ENCODE assay signal across 9 cellular contexts in genomic region chr1:178768423-178768822, GRCh38. TPM values are rescaled to one million over a fixed set of nuclear protein-coding genes. Genes with fewer than 3 reads are reported as not detected.
A peak's percentile ranks its signal among the peaks of the same experiment; 100 is the strongest.
DNase-seq lines count a peak whose midpoint lies in the region; ATAC-seq and TF ChIP-seq lines count a peak whose summit lies in the region.
"Had no signal": no experiment of that assay in that cellular context is flagged by ENCODE, and none has a peak within 500 bp of the region (broad histone marks: within the 10 kb centered on the region; RNA-seq: fewer than 3 reads in every experiment).

No MANE protein-coding gene starts in this region.

- WGBS in liver = 55% methylated on average over 4 of the region's 4 CpGs
- 65% methylated on average over 4 of the region's 4 CpGs for WGBS in prostate gland

- ATAC-seq in GM19372 (IDR thresholded peaks at IDR 0.05; ENCODE audit: low read depth, unreplicated experiment) (peak; percentile 56), HG03045 (IDR thresholded peaks at IDR 0.05; ENCODE audit: unreplicated experiment) (no peak)
- ATAC-seq in activated CD4-positive, CD25-positive, alpha-beta regulatory T cell treated with anti-CD3 and anti-CD28 coated beads, Interleukin-2, amount 50 U/mL, for 24 hours = no peak

- DNase-seq in COLO668 (lab: John Stamatoyannopoulos, UW; ENCODE audit: unreplicated experiment) (peak; percentile 14), NCI-H774 (lab: John Stamatoyannopoulos, UW) (peak; percentile 42), prostate gland (ENCODE audit: low spot score) (no peak)

- peak; percentile 31 to 66 for TF ChIP-seq CTCF in brain (conservative IDR thresholded peaks at IDR 0.05)
- TF ChIP-seq CTCF in liver (IDR thresholded peaks at IDR 0.05; ENCODE audit: low read depth, low read length, missing input control) = peak; percentile 72
- peak in 2 of 4 experiments; percentile 32 to 42 for TF ChIP-seq CTCF in prostate gland (IDR thresholded peaks at IDR 0.05)

- H3K36me3 ChIP-seq in liver (ENCODE audit: control insufficient read depth in 4 of 4, insufficient read depth in 3 of 4, low read depth in 1 of 4, low read length in 3 of 4) = no peaks in the 10 kb centered on the region
- H3K36me3 ChIP-seq in prostate gland = peaks cover 0 to 3% of the 10 kb centered on the region in 2 donors

- H3K4me1 ChIP-seq in liver (ENCODE audit: control insufficient read depth in 4 of 4, insufficient read depth in 4 of 4, low read length in 3 of 4) = peaks cover 0 to 1% (median 0%) of the 10 kb centered on the region in 4 donors
- H3K4me1 ChIP-seq in prostate gland (replicated peaks) = no peaks in the 10 kb centered on the region
- H3K4me1 ChIP-seq: parathyroid adenoma had no signal

- no peak overlapping the region for H3K4me3 ChIP-seq in liver (ENCODE audit: low read depth in 1 of 3, low read length in 3 of 3)
- no peak overlapping the region for H3K4me3 ChIP-seq in prostate gland

- H3K4me3 Mint-ChIP-seq in brain = no peak overlapping the region

- peaks cover 0 to 3% (median 1%) of the 10 kb centered on the region in 4 donors for H3K9me3 ChIP-seq in liver (ENCODE audit: control insufficient read depth in 4 of 4, low read length in 3 of 4)
- H3K9me3 ChIP-seq in prostate gland = no peaks in the 10 kb centered on the region

- no peaks in the 10 kb centered on the region for H3K27me3 Mint-ChIP-seq in brain

- H3K9me3 Mint-ChIP-seq in brain = peaks cover 41 to 61% (median 49%) of the 10 kb centered on the region in 5 experiments

- no peaks in the 10 kb centered on the region for H3K4me1 Mint-ChIP-seq in brain

- H3K27ac Mint-ChIP-seq in brain = no peak overlapping the region

- TF ChIP-seq RAD21 in liver (IDR thresholded peaks at IDR 0.05) = peak; percentile 68 to 88

- no peaks in the 10 kb centered on the region for H3K27me3 ChIP-seq in liver (ENCODE audit: control insufficient read depth in 4 of 4, insufficient read depth in 4 of 4, low read length in 3 of 4)
- H3K27me3 ChIP-seq in prostate gland (replicated peaks; ENCODE audit: insufficient read depth) = no peaks in the 10 kb centered on the region

- no peak for TF ChIP-seq POLR2A in prostate gland (IDR thresholded peaks at IDR 0.05)

- H3K36me3 Mint-ChIP-seq in brain = peaks cover 87% of the 10 kb centered on the region

- no peak overlapping the region for H3K9ac ChIP-seq in liver (ENCODE audit: low read depth in 1 of 2, low read length in 2 of 2)
- H3K9ac ChIP-seq: parathyroid adenoma had no signal

- no peak overlapping the region for H3K27ac ChIP-seq in liver (ENCODE audit: low read depth in 1 of 2, low read length in 2 of 2)
- no peak overlapping the region for H3K27ac ChIP-seq in prostate gland
- H3K27ac ChIP-seq: parathyroid adenoma had no signal

- intact Hi-C loops in prostate gland (cut with DNase I) = loop anchor here (10.0 kb wide), 1 partner anchor 464 kb away; no protein-coding TSS in a partner anchor

TF ChIP-seq in liver, 16 proteins besides CTCF, POLR2A, EP300 and RAD21:
- no peak for TF ChIP-seq NR2F2 (IDR thresholded peaks at IDR 0.05)
- no peak for TF ChIP-seq HNF4A (conservative IDR thresholded peaks at IDR 0.05)
- TF ChIP-seq, protein P1, sequence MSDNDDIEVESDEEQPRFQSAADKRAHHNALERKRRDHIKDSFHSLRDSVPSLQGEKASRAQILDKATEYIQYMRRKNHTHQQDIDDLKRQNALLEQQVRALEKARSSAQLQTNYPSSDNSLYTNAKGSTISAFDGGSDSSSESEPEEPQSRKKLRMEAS (IDR thresholded peaks at IDR 0.05) = no peak
- TF ChIP-seq REST (IDR thresholded peaks at IDR 0.05) = no peak
- TF ChIP-seq TAF1 (conservative IDR thresholded peaks at IDR 0.05) = no peak
- TF ChIP-seq EGR1 (IDR thresholded peaks at IDR 0.05; ENCODE audit: low read depth in 2 of 2) = no peak
- no peak for TF ChIP-seq FOXA2 (IDR thresholded peaks at IDR 0.05)
- TF ChIP-seq YY1 (IDR thresholded peaks at IDR 0.05) = no peak
- no peak for TF ChIP-seq HNF4G (IDR thresholded peaks at IDR 0.05)
- no peak for TF ChIP-seq JUND (IDR thresholded peaks at IDR 0.05)
- no peak for TF ChIP-seq RXRA (IDR thresholded peaks at IDR 0.05)
- no peak for TF ChIP-seq GABPA (IDR thresholded peaks at IDR 0.05 in 1 of 2, conservative IDR thresholded peaks at IDR 0.05 in 1 of 2)
- TF ChIP-seq FOXA1 (IDR thresholded peaks at IDR 0.05) = no peak

RNA-seq across cellular contexts. Expression of gene RALGPS2, which starts 43.4 kb away (rescaled TPM):
- polyA plus RNA-seq in brain (ENCODE audit: insufficient read depth, low read depth, low replicate concordance) (4.2 TPM), liver (10 to 100 TPM in 1 of 2 donors, 1 to 10 TPM in 1; 8.1 to 12.5 TPM)
- total RNA-seq in liver (10 to 100 TPM; 21.3 to 39.2 TPM), prostate gland (10 to 100 TPM; 25.6 to 26.2 TPM)
